In the genomic region with DNA sequence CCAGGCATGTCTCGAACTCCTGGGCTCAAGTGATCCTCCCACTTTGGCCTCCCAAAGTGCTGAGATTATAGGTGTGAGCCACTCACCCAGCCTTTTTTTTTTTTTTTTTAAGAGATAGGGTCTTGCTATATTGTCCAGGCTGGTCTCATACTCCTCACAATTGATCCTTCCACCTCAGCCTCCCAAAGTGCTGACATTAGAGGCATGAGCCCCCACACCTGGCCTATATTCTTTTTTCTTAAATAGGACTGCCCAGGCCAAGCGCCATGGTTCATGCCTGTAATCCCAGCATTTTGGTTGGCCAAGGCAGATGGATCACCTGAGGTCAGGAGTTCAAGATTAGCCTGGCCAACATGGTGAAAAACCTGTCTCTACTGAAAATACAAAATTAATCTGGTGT, we compare ENCODE assay signal across 21 cellular contexts. TPM values are rescaled to one million over a fixed set of nuclear protein-coding genes. Genes with fewer than 3 reads are reported as not detected.
"Had no signal": no experiment of that assay in that cellular context is flagged by ENCODE, and none has a peak within 500 bp of the region (broad histone marks: within the 10 kb centered on the region; RNA-seq: fewer than 3 reads in every experiment).

No MANE protein-coding gene starts in this region.

- H3K4me3 ChIP-seq: esophagus squamous epithelium, gastroesophageal sphincter, mucosa of descending colon, prostate gland, stomach, thoracic aorta had no signal

- H3K9me3 ChIP-seq: esophagus squamous epithelium, gastroesophageal sphincter, mucosa of descending colon, prostate gland, stomach, thoracic aorta had no signal

- H3K9me3 Mint-ChIP-seq: dendritic cell treated with granulocyte-macrophage colony-stimulating factor and Interleukin-4, amounts not matched to agents 40 ng/mL and 50 ng/mL, for 4 days; effector memory CD8-positive, alpha-beta T cell; type B pancreatic cell had no signal

- H3K36me3 Mint-ChIP-seq: type B pancreatic cell had no signal

- DNase-seq: effector memory CD8-positive, alpha-beta T cell; esophagus squamous epithelium; glutamatergic neuron; mammary epithelial cell; occipital lobe; stimulated activated CD4-positive, alpha-beta T cell treated with anti-CD3 and anti-CD28 coated beads, Interleukin-2, amount 100 ng/mL, for 24 hours; stimulated activated CD4-positive, alpha-beta T cell treated with anti-CD3 and anti-CD28 coated beads, Interleukin-4, amount 100 ng/mL, for 4 hours; stimulated activated naive B cell treated with anti-CD40 and anti-IgM and Interleukin-4, amounts not matched to agents 10 μg/mL and 1 μg/mL and 100 μg/mL, for 72 hours; substantia nigra had no signal

- H3K27me3 Mint-ChIP-seq: type B pancreatic cell had no signal

- H3K27ac Mint-ChIP-seq: dendritic cell treated with granulocyte-macrophage colony-stimulating factor and Interleukin-4, amounts not matched to agents 40 ng/mL and 50 ng/mL, for 4 days; effector memory CD8-positive, alpha-beta T cell; stimulated activated naive B cell treated with anti-CD40 and anti-IgM and Interleukin-4, amounts not matched to agents 10 μg/mL and 1 μg/mL and 100 μg/mL, for 72 hours had no signal

- H3K27me3 ChIP-seq: gastroesophageal sphincter, stomach had no signal

- ATAC-seq: effector memory CD8-positive, alpha-beta T cell; sciatic nerve; stimulated activated naive B cell treated with anti-CD40 and anti-IgM and Interleukin-4, amounts not matched to agents 10 μg/mL and 1 μg/mL and 100 μg/mL, for 72 hours had no signal

- H3K4me1 Mint-ChIP-seq: nephron had no signal

- H3K9ac ChIP-seq: parathyroid adenoma had no signal

- H3K4me3 Mint-ChIP-seq: dendritic cell treated with granulocyte-macrophage colony-stimulating factor and Interleukin-4, amounts not matched to agents 40 ng/mL and 50 ng/mL, for 4 days; effector memory CD8-positive, alpha-beta T cell; nephron; stimulated activated naive B cell treated with anti-CD40 and anti-IgM and Interleukin-4, amounts not matched to agents 10 μg/mL and 1 μg/mL and 100 μg/mL, for 72 hours; type B pancreatic cell had no signal

- H3K27ac ChIP-seq: epithelial cell of prostate, esophagus squamous epithelium, gastroesophageal sphincter, parathyroid adenoma, prostate gland, stomach, thoracic aorta had no signal

- H3K36me3 ChIP-seq: esophagus squamous epithelium, gastroesophageal sphincter, prostate gland, stomach, thoracic aorta had no signal

- H3K4me1 ChIP-seq: esophagus squamous epithelium, gastroesophageal sphincter, parathyroid adenoma, prostate gland, stomach had no signal

RNA-seq across cellular contexts. Expression of gene NR1I2, which starts 12.5 kb away (rescaled TPM):
- total RNA-seq: esophagus squamous epithelium, gastroesophageal sphincter, lower leg skin, mammary epithelial cell, sciatic nerve, thoracic aorta had no signal
- polyA plus RNA-seq: mammary epithelial cell had no signal
